In the genomic region with DNA sequence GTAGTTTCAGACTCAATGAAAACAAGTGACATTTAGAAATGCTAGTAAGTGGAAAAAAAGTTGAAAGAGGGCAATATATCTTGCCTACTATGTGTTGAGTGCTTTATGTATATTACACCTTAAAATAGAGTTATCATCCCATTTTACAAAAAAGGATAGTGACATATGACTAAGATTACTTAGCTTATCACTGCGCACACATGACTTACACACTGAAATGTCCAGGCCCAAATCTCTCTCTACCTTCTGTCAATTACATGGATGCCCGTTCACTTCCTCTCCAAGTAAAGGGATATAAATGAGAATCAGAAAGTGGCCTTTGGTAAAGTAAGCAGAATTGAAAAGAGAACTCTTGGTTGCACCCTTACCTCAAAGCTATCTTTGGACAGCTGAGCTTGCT, we compare ENCODE assay signal across 8 cellular contexts.
"Had no signal": no experiment of that assay in that cellular context is flagged by ENCODE, and none has a peak within 500 bp of the region (broad histone marks: within the 10 kb centered on the region; RNA-seq: fewer than 3 reads in every experiment).

No MANE protein-coding gene starts in this region.

- H3K4me3 ChIP-seq: GM12878 had no signal

- DNase-seq: GDM1, GF-D8 had no signal

- ATAC-seq: GM12878 had no signal

- FAIRE-seq: G401.6, GM12878, GM12891, GM12892, GM18507, GM19239 had no signal
